32 cellular contexts compared by ENCODE assay signal in genomic region chr3:108315767-108316301, GRCh38. TPM values are rescaled to one million over a fixed set of nuclear protein-coding genes. Genes with fewer than 3 reads are reported as not detected.
"Had no signal": no experiment of that assay in that cellular context is flagged by ENCODE, and none has a peak within 500 bp of the region (broad histone marks: within the 10 kb centered on the region; RNA-seq: fewer than 3 reads in every experiment).

No MANE protein-coding gene starts in this region.

- H3K9me3 ChIP-seq: ascending aorta, breast epithelium, Peyer's patch had no signal

- H3K27me3 Mint-ChIP-seq: activated naive CD8-positive, alpha-beta T cell treated with anti-CD3 and anti-CD28 coated beads, Interleukin-2, amount 10 ng/mL, durations not matched to agents 7 days and 5 days; activated T-cell treated with anti-CD3 and anti-CD28 coated beads, Interleukin-2, amount 50 U/mL, for 24 hours had no signal

- H3K4me3 ChIP-seq: ascending aorta, breast epithelium, Peyer's patch had no signal

- H3K4me1 ChIP-seq: ascending aorta, Peyer's patch had no signal

- H3K4me3 Mint-ChIP-seq: activated CD4-positive, alpha-beta T cell treated with anti-CD3 and anti-CD28 coated beads for 36 hours; activated CD4-positive, alpha-beta T cell treated with anti-CD3 and anti-CD28 coated beads, Interleukin-2, amount 10 ng/mL, durations not matched to agents 7 days and 5 days; activated CD8-positive, alpha-beta T cell treated with anti-CD3 and anti-CD28 coated beads, Interleukin-2, amount 10 ng/mL, durations not matched to agents 7 days and 5 days; activated naive CD4-positive, alpha-beta T cell treated with anti-CD3 and anti-CD28 coated beads, Interleukin-2, amount 50 U/mL, for 24 hours; activated naive CD8-positive, alpha-beta T cell treated with anti-CD3 and anti-CD28 coated beads, Interleukin-2, amount 10 ng/mL, durations not matched to agents 7 days and 5 days; activated T-cell treated with anti-CD3 and anti-CD28 coated beads, Interleukin-2, amount 50 U/mL, for 24 hours had no signal

- H3K36me3 ChIP-seq: ascending aorta, breast epithelium, WERI-Rb-1 had no signal

- H3K9me3 Mint-ChIP-seq: activated CD4-positive, alpha-beta T cell treated with anti-CD3 and anti-CD28 coated beads, Interleukin-2, amount 10 ng/mL, durations not matched to agents 7 days and 5 days; activated naive CD4-positive, alpha-beta T cell treated with anti-CD3 and anti-CD28 coated beads, Interleukin-2, amount 50 U/mL, for 24 hours; activated T-cell treated with anti-CD3 and anti-CD28 coated beads, Interleukin-2, amount 50 U/mL, for 24 hours; activated T-helper 2 cell treated with anti-CD3 and anti-CD28 coated beads, Interferon-gamma antibody, Interleukin-2, Interleukin-4, amounts not matched to agents 10 μg/mL and 5 μg/mL and 100 μg/mL, durations not matched to agents 14 hours and 24 hours and 36 hours had no signal

- H3K36me3 Mint-ChIP-seq: activated naive CD4-positive, alpha-beta T cell treated with anti-CD3 and anti-CD28 coated beads, Interleukin-2, amount 50 U/mL, for 24 hours had no signal

- H3K27me3 ChIP-seq: ascending aorta, breast epithelium, Peyer's patch had no signal

- H3K27ac ChIP-seq: ascending aorta, breast epithelium, Peyer's patch, WERI-Rb-1 had no signal

- DNase-seq: activated CD4-positive, alpha-beta T cell treated with anti-CD3 and anti-CD28 coated beads for 36 hours; activated CD4-positive, alpha-beta T cell treated with anti-CD3 and anti-CD28 coated beads, Interleukin-2, amount 10 ng/mL, durations not matched to agents 7 days and 5 days; activated CD4-positive, alpha-beta T cell treated with anti-CD3 and anti-CD28 coated beads, Interleukin-2, amount 50 U/mL, for 48 hours; activated CD8-positive, alpha-beta T cell treated with anti-CD3 and anti-CD28 coated beads, Interleukin-2, amount 10 ng/mL, durations not matched to agents 7 days and 5 days; activated gamma-delta T cell; activated naive CD4-positive, alpha-beta T cell treated with Interleukin-2 at 50 U/mL for 16 hours; activated naive CD8-positive, alpha-beta T cell treated with anti-CD3 and anti-CD28 coated beads, Interleukin-2, amount 10 ng/mL, durations not matched to agents 7 days and 5 days; activated T-cell treated with anti-CD3 and anti-CD28 coated beads, Interleukin-2, amount 50 U/mL, for 24 hours; amygdala; cerebellar nuclear complex; NCI-H1092 treated with DMSO at 0.1 percent for 48 hours; NCI-H1417; NCI-H1694; NCI-H1930; NCI-H2081 treated with DMSO at 0.1 percent for 48 hours; NCI-H345; NCI-H524 treated with DMSO at 0.1 percent for 48 hours; PC-3; Peyer's patch; Right ventricle myocardium superior; SW 1271; T-helper 1 cell; T-helper 2 cell; T-helper 9 cell; WERI-Rb-1 had no signal

- H3K27ac Mint-ChIP-seq: activated CD4-positive, alpha-beta T cell treated with anti-CD3 and anti-CD28 coated beads for 36 hours; activated CD4-positive, alpha-beta T cell treated with anti-CD3 and anti-CD28 coated beads, Interleukin-2, amount 10 ng/mL, durations not matched to agents 7 days and 5 days; activated CD8-positive, alpha-beta T cell treated with anti-CD3 and anti-CD28 coated beads, Interleukin-2, amount 10 ng/mL, durations not matched to agents 7 days and 5 days; activated naive CD4-positive, alpha-beta T cell treated with anti-CD3 and anti-CD28 coated beads, Interleukin-2, amount 50 U/mL, for 24 hours; activated naive CD8-positive, alpha-beta T cell treated with anti-CD3 and anti-CD28 coated beads, Interleukin-2, amount 10 ng/mL, durations not matched to agents 7 days and 5 days; activated T-cell treated with anti-CD3 and anti-CD28 coated beads, Interleukin-2, amount 50 U/mL, for 24 hours; activated T-helper 2 cell treated with anti-CD3 and anti-CD28 coated beads, Interferon-gamma antibody, Interleukin-2, Interleukin-4, amounts not matched to agents 10 μg/mL and 5 μg/mL and 100 μg/mL, durations not matched to agents 14 hours and 24 hours and 36 hours had no signal

- ATAC-seq: activated CD4-positive, alpha-beta T cell treated with anti-CD3 and anti-CD28 coated beads for 36 hours; activated CD8-positive, alpha-beta T cell treated with anti-CD3 and anti-CD28 coated beads, Interleukin-2, amount 10 ng/mL, durations not matched to agents 7 days and 5 days; PC-3 had no signal

RNA-seq across cellular contexts. Expression of gene HHLA2, which starts 19.5 kb away (rescaled TPM):
- total RNA-seq: ascending aorta, cardiac septum, M059J, NCI-H460, PC-3, Right ventricle myocardium superior had no signal
